ENCODE assay signal across 7 cellular contexts in genomic region chr7:73521636-73522080, GRCh38. TPM values are rescaled to one million over a fixed set of nuclear protein-coding genes. Genes with fewer than 3 reads are reported as not detected.
A peak's percentile ranks its signal among the peaks of the same experiment; 100 is the strongest.
DNase-seq lines count a peak whose midpoint lies in the region; ATAC-seq and TF ChIP-seq lines count a peak whose summit lies in the region.

No MANE protein-coding gene starts in this region.

- peak overlapping the region; percentile 93 for H3K4me3 Mint-ChIP-seq in mesothelial cell of epicardium

- H3K9me3 ChIP-seq in endocrine pancreas (ENCODE audit: control insufficient read depth, low read length) (no peaks in the 10 kb centered on the region), transverse colon (no peaks in the 10 kb centered on the region)

- H3K27me3 ChIP-seq in endocrine pancreas (ENCODE audit: control insufficient read depth, insufficient read depth, low read length) (no peaks in the 10 kb centered on the region), transverse colon (no peaks in the 10 kb centered on the region)

- H3K27ac Mint-ChIP-seq in mesothelial cell of epicardium: no peak overlapping the region

- H3K9ac ChIP-seq in endocrine pancreas (ENCODE audit: control insufficient read depth, insufficient read depth, low read length): peak overlapping the region; percentile 82

- TF ChIP-seq CTCF in mesothelial cell of epicardium (IDR thresholded peaks at IDR 0.05; ENCODE audit: unreplicated experiment) (no peak), transverse colon (IDR thresholded peaks at IDR 0.05) (no peak)

- peak; percentile 43 for ATAC-seq in HG03175 (IDR thresholded peaks at IDR 0.05; ENCODE audit: unreplicated experiment)

- peaks cover 32% of the 10 kb centered on the region for H3K4me1 Mint-ChIP-seq in mesothelial cell of epicardium

- peaks cover 16% of the 10 kb centered on the region for H3K36me3 Mint-ChIP-seq in mesothelial cell of epicardium

- DNase-seq in ELF-1 (ENCODE audit: low read depth, low spot score): peak; percentile 54
- peak; percentile 25 for DNase-seq in GM19240 (ENCODE audit: insufficient read length, low spot score)
- peak; percentile 32 for DNase-seq in SK-N-DZ (ENCODE audit: low spot score)
- DNase-seq in mesothelial cell of epicardium (ENCODE audit: low spot score in 2 of 2, unreplicated experiment in 2 of 2): peak; percentile 23 to 64
- DNase-seq in transverse colon: no peak

- TF ChIP-seq EP300 in transverse colon (IDR thresholded peaks at IDR 0.05; ENCODE audit: low read depth): no peak

- 1% methylated on average over 21 of the region's 55 CpGs; no CpG with 5 or more reads in 1 of the 2 donors for WGBS in transverse colon (ENCODE audit: low coverage in 1 of 2), 2 donors

- H3K9me3 Mint-ChIP-seq in mesothelial cell of epicardium: peaks cover 4% of the 10 kb centered on the region

- no peak for TF ChIP-seq POLR2A in transverse colon (IDR thresholded peaks at IDR 0.05)

- intact Hi-C loops in transverse colon (cut with DNase I; ENCODE audit: low total_unique reads): loop anchor here (2.0 to 5.0 kb wide), 2 partner anchors 55 to 1061 kb away; no protein-coding TSS in a partner anchor

- H3K36me3 ChIP-seq in endocrine pancreas (ENCODE audit: control insufficient read depth, insufficient read depth, low read length) (no peaks in the 10 kb centered on the region), transverse colon (peaks cover 0 to 6% (median 0%) of the 10 kb centered on the region in 4 donors)

- H3K4me3 ChIP-seq in endocrine pancreas (ENCODE audit: control insufficient read depth, insufficient read depth, low read length) (no peak overlapping the region), transverse colon (peak overlapping the region; percentile 81 to 91 (median 87))

- in situ Hi-C loops in transverse colon (cut with MboI; ENCODE audit: low pct_ligation_motif_present in 1 of 4, low pct_unique_long_range_greater_than_20kb in 1 of 4, low sequenced_read_pairs in 3 of 4): no loop called here

- H3K27ac ChIP-seq in transverse colon: peak overlapping the region; percentile 91 to 97 (median 97)

- H3K4me1 ChIP-seq in endocrine pancreas (ENCODE audit: control insufficient read depth, insufficient read depth, low read length) (peaks cover 16% of the 10 kb centered on the region), transverse colon (peaks cover 10 to 47% (median 30%) of the 10 kb centered on the region in 4 donors)

- H3K27me3 Mint-ChIP-seq in mesothelial cell of epicardium (ENCODE audit: low read depth): no peaks in the 10 kb centered on the region

RNA-seq across cellular contexts. Expression of gene BAZ1B, which starts 0.4 kb away (rescaled TPM):
- 70.3 and 73.2 TPM in 2 replicates for polyA plus RNA-seq in SK-N-DZ (2014; cell fraction: cytosol; rRNA removed)
- polyA plus RNA-seq in SK-N-DZ (2014; cell fraction: nucleus; rRNA removed): 52.0 and 55.5 TPM in 2 replicates
- 74.8 to 77.8 TPM (median 76.9 TPM) in 3 replicates for total RNA-seq in mesothelial cell of epicardium
- 10 to 100 TPM; 28.7 to 48.0 (median 33.7) TPM for total RNA-seq in transverse colon

RNA-seq across cellular contexts. Expression of gene BCL7B, which starts 35.8 kb away (rescaled TPM):
- 24.6 and 37.9 TPM in 2 replicates for polyA plus RNA-seq in SK-N-DZ (2014; cell fraction: cytosol; rRNA removed)
- 14.4 and 18.5 TPM in 2 replicates for polyA plus RNA-seq in SK-N-DZ (2014; cell fraction: nucleus; rRNA removed)
- total RNA-seq in mesothelial cell of epicardium: 38.2 to 42.5 TPM (median 40.4 TPM) in 3 replicates
- total RNA-seq in transverse colon: 10 to 100 TPM; 75.7 to 96.1 (median 86.0) TPM

RNA-seq across cellular contexts. Expression of gene TBL2, which starts 56.7 kb away (rescaled TPM):
- polyA plus RNA-seq in SK-N-DZ (2014; cell fraction: cytosol; rRNA removed): 58.0 and 67.5 TPM in 2 replicates
- polyA plus RNA-seq in SK-N-DZ (2014; cell fraction: nucleus; rRNA removed): 49.1 and 71.2 TPM in 2 replicates
- total RNA-seq in mesothelial cell of epicardium (51.5 to 52.2 TPM (median 51.6 TPM) in 3 replicates), transverse colon (10 to 100 TPM; 31.9 to 56.3 (median 46.2) TPM)
